In the genomic region with DNA sequence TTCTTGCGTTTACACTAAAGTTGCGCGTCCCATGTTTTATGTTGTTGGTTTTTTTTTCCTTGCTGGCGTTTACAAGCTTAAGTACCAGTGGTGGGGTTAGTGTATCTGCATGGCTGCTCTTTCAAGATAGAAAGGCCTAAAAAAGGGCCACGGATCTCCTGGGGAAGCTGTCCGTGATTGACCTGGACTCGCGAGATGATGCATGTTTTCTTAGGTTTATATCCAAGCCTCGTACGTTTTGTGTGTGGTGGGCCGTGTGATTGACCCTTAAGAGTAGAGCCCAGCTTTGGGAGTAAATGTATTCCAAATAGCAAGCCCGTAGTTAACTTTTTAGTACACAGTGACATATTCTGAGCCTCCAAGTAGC, we compare ENCODE assay signal across 8 cellular contexts. TPM values are rescaled to one million over a fixed set of nuclear protein-coding genes. Genes with fewer than 3 reads are reported as not detected.
A peak's percentile ranks its signal among the peaks of the same experiment; 100 is the strongest.
DNase-seq lines count a peak whose midpoint lies in the region; ATAC-seq and TF ChIP-seq lines count a peak whose summit lies in the region.
"Not testable (repeated sequence)": the region's sequence is repeated elsewhere in the genome, so short reads cannot be mapped to it uniquely, and the experiment has no call there.

No MANE protein-coding gene starts in this region.

- not testable (repeated sequence) for H3K9me2 ChIP-seq in DOHH2 (replicated peaks; ENCODE audit: control insufficient read depth, low read length)

- H3K36me3 Mint-ChIP-seq in T-helper 1 cell treated with Interleukin-12 subunit alpha and Interleukin-12 subunit beta and Interleukin-4 antibody, amounts not matched to agents 30 μg/mL and 1 μg/mL, for 36 hours (ENCODE audit: low read depth): not testable (repeated sequence)
- peaks cover 20% of the 10 kb centered on the region for H3K36me3 Mint-ChIP-seq in MCF 10A (ENCODE audit: insufficient read depth, unreplicated experiment)
- H3K36me3 Mint-ChIP-seq in naive thymus-derived CD8-positive, alpha-beta T cell: peaks cover 0 to 26% (median 2%) of the 10 kb centered on the region in 3 donors

- not testable (repeated sequence) for H3F3A ChIP-seq in DOHH2 (ENCODE audit: control insufficient read depth, insufficient read depth)

- peak overlapping the region; percentile 71 for H3K4me2 ChIP-seq in DOHH2 (ENCODE audit: low read length)

- BruUV-seq in MCF 10A (replicated peaks; lab: Mats Ljungman, UMichigan): TSS peak; percentile 68

- H3K27me3 ChIP-seq in DOHH2 (ENCODE audit: control insufficient read depth, low read length); HL-60 (ENCODE audit: insufficient read depth, poor library complexity, severe bottlenecking); left ventricle myocardium inferior (ENCODE audit: low read depth); suprapubic skin: not testable (repeated sequence)

- POLR2A ChIA-PET in MCF 10A (lab: Yijun Ruan, JAX): interaction anchor here (0.6 to 1.8 kb wide), 4 partner anchors 348 to 481 kb away, joined by 3 to 5 read pairs (median 4); a partner anchor contains a TSS
- POLR2A ChIA-PET in naive thymus-derived CD8-positive, alpha-beta T cell (lab: Charles Lee): not testable (repeated sequence)

- H3K4me3 ChIP-seq in DOHH2 (ENCODE audit: low read length): peak overlapping the region; percentile 86
- peak overlapping the region; percentile 61 for H3K4me3 ChIP-seq in HL-60 (replicated peaks; ENCODE audit: insufficient read depth, low read length)
- H3K4me3 ChIP-seq in left ventricle myocardium inferior: peak overlapping the region; percentile 93
- H3K4me3 ChIP-seq in suprapubic skin: peak overlapping the region; percentile 96

- intact Hi-C loops in MCF 10A (cut with micrococcal nuclease); left ventricle myocardium inferior (cut with micrococcal nuclease): not testable (repeated sequence)

- peak overlapping the region; percentile 100 for H3K4me3 Mint-ChIP-seq in T-helper 1 cell treated with Interleukin-12 subunit alpha and Interleukin-12 subunit beta and Interleukin-4 antibody, amounts not matched to agents 30 μg/mL and 1 μg/mL, for 36 hours
- peak overlapping the region; percentile 89 for H3K4me3 Mint-ChIP-seq in MCF 10A (ENCODE audit: unreplicated experiment)
- peak overlapping the region; percentile 97 to 100 (median 100) for H3K4me3 Mint-ChIP-seq in naive thymus-derived CD8-positive, alpha-beta T cell

- not testable (repeated sequence) for DNase-seq in HL-60 (ENCODE audit: low read depth in 1 of 2, low spot score in 1 of 2); left ventricle myocardium inferior; suprapubic skin (ENCODE audit: low spot score in 2 of 2)
- DNase-seq in MCF 10A (ENCODE audit: unreplicated experiment): peak; percentile 1
- peak in 1 of 10 donors; percentile 1 for DNase-seq in naive thymus-derived CD8-positive, alpha-beta T cell

- H3K36me3 ChIP-seq in DOHH2 (ENCODE audit: control insufficient read depth, low read length): peaks cover 14% of the 10 kb centered on the region
- not testable (repeated sequence) for H3K36me3 ChIP-seq in left ventricle myocardium inferior, suprapubic skin

- not testable (repeated sequence) for H4K20me1 ChIP-seq in DOHH2 (ENCODE audit: control insufficient read depth, insufficient read depth, low read depth, low read length)

- peaks cover 19% of the 10 kb centered on the region for H3K4me1 Mint-ChIP-seq in T-helper 1 cell treated with Interleukin-12 subunit alpha and Interleukin-12 subunit beta and Interleukin-4 antibody, amounts not matched to agents 30 μg/mL and 1 μg/mL, for 36 hours (ENCODE audit: low read depth)
- peaks cover 20% of the 10 kb centered on the region for H3K4me1 Mint-ChIP-seq in MCF 10A (ENCODE audit: insufficient read depth, unreplicated experiment)
- peaks cover 11 to 49% (median 48%) of the 10 kb centered on the region in 4 donors for H3K4me1 Mint-ChIP-seq in naive thymus-derived CD8-positive, alpha-beta T cell

- H3K4me1 ChIP-seq in DOHH2 (ENCODE audit: control insufficient read depth, low read length) (peaks cover 21% of the 10 kb centered on the region), left ventricle myocardium inferior (peaks cover 40% of the 10 kb centered on the region), suprapubic skin (peaks cover 26% of the 10 kb centered on the region)

- H3K27ac ChIP-seq in DOHH2 (ENCODE audit: low read depth, low read length): peak overlapping the region; percentile 49
- H3K27ac ChIP-seq in HL-60 (replicated peaks): peak overlapping the region; percentile 80
- peak overlapping the region; percentile 85 for H3K27ac ChIP-seq in left ventricle myocardium inferior (replicated peaks)
- H3K27ac ChIP-seq in suprapubic skin: peak overlapping the region; percentile 86

- TF ChIP-seq POLR2A in suprapubic skin (IDR thresholded peaks at IDR 0.05): not testable (repeated sequence)

- H3K9me3 ChIP-seq in DOHH2 (ENCODE audit: control insufficient read depth, insufficient read depth, low read length); left ventricle myocardium inferior (replicated peaks); suprapubic skin: not testable (repeated sequence)

- peak; percentile 5 for ATAC-seq in GM21786 (IDR thresholded peaks at IDR 0.05; ENCODE audit: unreplicated experiment)
- peak in 1 of 2 donors; percentile 10 for ATAC-seq in naive thymus-derived CD8-positive, alpha-beta T cell

- H3K79me2 ChIP-seq in DOHH2 (ENCODE audit: control insufficient read depth, low read length): peaks cover 84% of the 10 kb centered on the region

- WGBS in suprapubic skin: 0% methylated on average over 12 of the region's 12 CpGs

- not testable (repeated sequence) for TF ChIP-seq CTCF in DOHH2 (IDR thresholded peaks at IDR 0.05; ENCODE audit: low read depth, low read length, poor library complexity, severe bottlenecking); HL-60 (IDR thresholded peaks at IDR 0.05; ENCODE audit: insufficient read depth, low read length); MCF 10A (IDR thresholded peaks at IDR 0.05; ENCODE audit: unreplicated experiment); left ventricle myocardium inferior (IDR thresholded peaks at IDR 0.05; ENCODE audit: borderline replicate concordance); suprapubic skin (IDR thresholded peaks at IDR 0.05)

- H3K9me3 Mint-ChIP-seq in T-helper 1 cell treated with Interleukin-12 subunit alpha and Interleukin-12 subunit beta and Interleukin-4 antibody, amounts not matched to agents 30 μg/mL and 1 μg/mL, for 36 hours; MCF 10A (ENCODE audit: unreplicated experiment); naive thymus-derived CD8-positive, alpha-beta T cell: not testable (repeated sequence)

- TF ChIP-seq EP300 in suprapubic skin (IDR thresholded peaks at IDR 0.05): not testable (repeated sequence)

- H3K27ac Mint-ChIP-seq in T-helper 1 cell treated with Interleukin-12 subunit alpha and Interleukin-12 subunit beta and Interleukin-4 antibody, amounts not matched to agents 30 μg/mL and 1 μg/mL, for 36 hours: peak overlapping the region; percentile 95
- peak overlapping the region; percentile 90 for H3K27ac Mint-ChIP-seq in MCF 10A (ENCODE audit: low read depth, unreplicated experiment)
- H3K27ac Mint-ChIP-seq in naive thymus-derived CD8-positive, alpha-beta T cell: peak overlapping the region; percentile 91 to 99 (median 96)

- not testable (repeated sequence) for H3K27me3 Mint-ChIP-seq in T-helper 1 cell treated with Interleukin-12 subunit alpha and Interleukin-12 subunit beta and Interleukin-4 antibody, amounts not matched to agents 30 μg/mL and 1 μg/mL, for 36 hours (ENCODE audit: low read depth); MCF 10A (ENCODE audit: insufficient read depth, unreplicated experiment); naive thymus-derived CD8-positive, alpha-beta T cell

- CTCF ChIA-PET in MCF 10A (lab: Yijun Ruan, JAX): interaction anchor here (1.1 kb wide), 1 partner anchor 349 kb away, joined by 3 read pairs; no protein-coding TSS in a partner anchor

RNA-seq across cellular contexts. Expression of a gene that starts 0.5 kb away (rescaled TPM):
- total RNA-seq in MCF 10A (2022): 31.3 and 34.4 TPM in 2 replicates
- 16.1 TPM for total RNA-seq in left ventricle myocardium inferior
- 10 to 100 TPM; 30.1 to 32.3 TPM for total RNA-seq in naive thymus-derived CD8-positive, alpha-beta T cell
- 10 to 100 TPM in 2 of 3 donors, 1 to 10 TPM in 1; 9.9 to 14.9 (median 13.3) TPM for polyA plus RNA-seq in naive thymus-derived CD8-positive, alpha-beta T cell
- 10 to 100 TPM; 15.8 to 32.3 (median 19.3) TPM for total RNA-seq in suprapubic skin

RNA-seq across cellular contexts. Expression of a gene that starts 0.5 kb away (rescaled TPM):
- total RNA-seq in MCF 10A (2022): 29.2 and 36.2 TPM in 2 replicates
- total RNA-seq in left ventricle myocardium inferior: 25.1 TPM
- total RNA-seq in naive thymus-derived CD8-positive, alpha-beta T cell: 10 to 100 TPM; 43.6 to 47.3 TPM
- 10 to 100 TPM in 1 of 3 donors, 1 to 10 TPM in 2; 8.8 to 15.9 (median 9.3) TPM for polyA plus RNA-seq in naive thymus-derived CD8-positive, alpha-beta T cell
- 10 to 100 TPM; 17.5 to 38.1 (median 21.0) TPM for total RNA-seq in suprapubic skin

RNA-seq across cellular contexts. Expression of a gene that starts 45.9 kb away (rescaled TPM):
- 18.2 and 18.8 TPM in 2 replicates for total RNA-seq in MCF 10A (2022)
- total RNA-seq in left ventricle myocardium inferior: 4.7 TPM
- total RNA-seq in naive thymus-derived CD8-positive, alpha-beta T cell: 10 to 100 TPM; 27.2 to 28.6 TPM
- 1 to 10 TPM in 1 of 3 donors, under 1 TPM in 2; 0.47 to 2.7 (median 0.68) TPM for polyA plus RNA-seq in naive thymus-derived CD8-positive, alpha-beta T cell
- total RNA-seq in suprapubic skin: 10 to 100 TPM in 3 of 4 donors, 1 to 10 TPM in 1; 8.1 to 43.4 (median 13.8) TPM
